13 cellular contexts compared by ENCODE assay signal in the genomic region with DNA sequence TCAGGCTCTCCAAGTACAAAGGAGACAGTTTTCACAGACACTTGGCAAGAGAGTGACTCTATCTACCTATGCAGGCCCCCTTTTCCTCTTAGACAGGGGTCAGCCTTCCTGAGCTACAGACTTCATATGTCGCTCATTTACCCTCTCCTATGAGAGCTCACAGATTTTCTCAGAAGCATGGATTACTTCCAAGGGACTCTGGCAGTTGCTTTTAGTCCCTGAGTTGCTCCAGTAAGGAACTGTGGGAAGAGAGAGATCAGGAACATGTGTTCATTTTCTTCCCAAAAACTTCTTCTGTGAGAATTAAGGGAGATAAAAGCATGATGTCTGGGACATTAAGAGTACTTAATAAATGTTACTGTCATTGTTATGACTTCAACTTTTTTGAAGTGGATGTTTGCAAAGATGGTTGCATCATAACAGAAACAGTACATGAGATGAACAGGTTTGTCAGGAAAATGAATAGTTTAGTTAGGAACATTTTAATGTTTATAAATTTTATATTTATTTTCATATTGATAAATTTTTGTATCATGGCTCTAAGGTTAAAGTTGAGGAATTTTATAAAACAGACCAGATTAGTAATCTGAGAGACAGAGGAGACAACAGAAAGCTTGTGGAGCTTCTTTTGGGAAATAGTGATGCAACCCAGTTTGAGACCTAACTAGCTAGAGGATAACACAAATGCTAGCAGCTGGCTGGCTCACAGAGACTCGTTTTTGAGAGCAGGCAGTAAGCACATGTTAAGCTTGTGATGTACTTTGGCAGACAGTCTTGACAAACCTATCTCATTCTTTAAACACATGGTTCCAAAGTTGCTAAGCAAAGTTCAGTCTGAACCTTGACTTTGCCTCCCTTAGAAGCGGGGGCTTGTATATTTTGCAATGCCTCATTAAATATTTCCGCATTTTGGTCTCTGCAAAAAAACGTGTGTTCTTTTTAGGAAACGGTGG. TPM values are rescaled to one million over a fixed set of nuclear protein-coding genes. Genes with fewer than 3 reads are reported as not detected.
DNase-seq lines count a peak whose midpoint lies in the region; ATAC-seq, FAIRE-seq and TF ChIP-seq lines count a peak whose summit lies in the region.
"Had no signal": no experiment of that assay in that cellular context is flagged by ENCODE, and none has a peak within 500 bp of the region (broad histone marks: within the 10 kb centered on the region; RNA-seq: fewer than 3 reads in every experiment).

No MANE protein-coding gene starts in this region.

- no peak overlapping the region for H3K23ac ChIP-seq in mesendoderm (ENCODE audit: low read length)

- no peaks in the 10 kb centered on the region for H3K27me3 ChIP-seq in mesendoderm (ENCODE audit: insufficient read depth, low read length, poor library complexity)
- no peaks in the 10 kb centered on the region for H3K27me3 ChIP-seq in uterus
- H3K27me3 ChIP-seq: neutrophil had no signal

- peak overlapping the region; percentile 3 for H3K18ac ChIP-seq in mesendoderm (ENCODE audit: low read length)

- H4K5ac ChIP-seq in mesendoderm (ENCODE audit: low read length), result no peak overlapping the region

- WGBS in mesendoderm (ENCODE audit: extremely low coverage, insufficient coverage, low lambda C conversion rate), result no CpG with 5 or more reads among the region's 6 CpGs

- H3K27ac ChIP-seq in mesendoderm (ENCODE audit: low read depth, low read length), result no peak overlapping the region
- peak overlapping the region; percentile 63 to 73 for H3K27ac ChIP-seq in uterus
- H3K27ac ChIP-seq: neutrophil had no signal

- no peak overlapping the region for H3K56ac ChIP-seq in mesendoderm (ENCODE audit: low read length)

- ATAC-seq in HG03280 (IDR thresholded peaks at IDR 0.05; ENCODE audit: unreplicated experiment), result no peak

- intact Hi-C loops in uterus (cut with DNase I; ENCODE audit: low total_unique reads), result no loop called here

- H2AK5ac ChIP-seq in mesendoderm (ENCODE audit: low read length), result no peak overlapping the region

- H3K4me2 ChIP-seq in mesendoderm (ENCODE audit: low read length), result no peak overlapping the region

- H3K4me3 ChIP-seq in mesendoderm (ENCODE audit: low read length) (no peak overlapping the region), uterus (no peak overlapping the region)

- POLR2A ChIA-PET in GM10248 (lab: Yijun Ruan, JAX), result interaction anchor here (0.6 kb wide), 2 partner anchors 22 to 1511 kb away, joined by 3 to 4 read pairs; a partner anchor contains a TSS

- H2BK5ac ChIP-seq in mesendoderm (ENCODE audit: low read length), result no peak overlapping the region

- FAIRE-seq in endometrium (lab: Jason Lieb, UNC), result peak; percentile 48

- H3K36me3 ChIP-seq in mesendoderm (ENCODE audit: control insufficient read depth, insufficient read depth, low read length), result no peaks in the 10 kb centered on the region
- no peaks in the 10 kb centered on the region for H3K36me3 ChIP-seq in uterus
- H3K36me3 ChIP-seq: neutrophil had no signal

- H2BK120ac ChIP-seq in mesendoderm (ENCODE audit: low read depth, low read length), result no peak overlapping the region

- no peak overlapping the region for H2BK15ac ChIP-seq in mesendoderm (replicated peaks; ENCODE audit: low read depth)

- TF ChIP-seq POLR2A in uterus (IDR thresholded peaks at IDR 0.05), result no peak

- DNase-seq in NCI-H510A treated with DMSO at 0.1 percent for 48 hours (lab: John Stamatoyannopoulos, UW), result peak; percentile 16
- DNase-seq in NCI-H510A (lab: John Stamatoyannopoulos, UW), result no peak
- DNase-seq in mesendoderm, result peak; percentile 57
- DNase-seq in uterus, result peak; percentile 63 to 70
- DNase-seq in DMS79 (lab: John Stamatoyannopoulos, UW), result no peak
- DNase-seq in GM10248 (ENCODE audit: extremely low spot score), result no peak
- DNase-seq: activated CD8-positive, alpha-beta memory T cell treated with anti-CD3 and anti-CD28 coated beads, Interleukin-2, amount 50 U/mL, for 48 hours; caudate nucleus; hypothalamus; NCI-H2029 treated with DMSO at 0.1 percent for 48 hours had no signal

- H3K79me1 ChIP-seq in mesendoderm (ENCODE audit: low read length), result no peaks in the 10 kb centered on the region

- no peak for TF ChIP-seq CTCF in uterus (IDR thresholded peaks at IDR 0.05)
- TF ChIP-seq CTCF in GM10248 (IDR thresholded peaks at IDR 0.05; ENCODE audit: control extremely low read depth, extremely low read depth, low read depth, missing control alignments), result no peak

- H3K79me2 ChIP-seq in mesendoderm (ENCODE audit: control insufficient read depth, insufficient read depth, low read length), result no peaks in the 10 kb centered on the region

- no peaks in the 10 kb centered on the region for H3K9me3 ChIP-seq in uterus
- H3K9me3 ChIP-seq: neutrophil had no signal

- CTCF ChIA-PET in GM10248 (lab: Yijun Ruan, JAX), result interaction anchor here (1.0 to 2.8 kb wide), 3 partner anchors 9 to 13 kb away, joined by 3 to 10 read pairs (median 3); no protein-coding TSS in a partner anchor

- H3K4me1 ChIP-seq in mesendoderm (ENCODE audit: control insufficient read depth, low read depth, low read length), result no peaks in the 10 kb centered on the region
- peaks cover 0 to 8% of the 10 kb centered on the region in 2 donors for H3K4me1 ChIP-seq in uterus

- H3K4ac ChIP-seq in mesendoderm (ENCODE audit: low read depth, low read length), result no peak overlapping the region

- no peak overlapping the region for H4K8ac ChIP-seq in mesendoderm (ENCODE audit: low read depth, low read length)

- no peak overlapping the region for H3K9ac ChIP-seq in mesendoderm (ENCODE audit: low read length)

RNA-seq across cellular contexts. Expression of a gene that starts 21.7 kb away (rescaled TPM):
- polyA plus RNA-seq in mesendoderm (2013, experiment 1 of 2), result 361 TPM
- polyA plus RNA-seq in mesendoderm (2013, experiment 2 of 2), result 376 TPM
- 100 to 1,000 TPM in 2 of 4 donors, 10 to 100 TPM in 2; 90.7 to 181 (median 106) TPM for total RNA-seq in uterus

Comparison
In these comparisons a context has a peak if more than half of its experiments do, and no peak if none do; other contexts are left out.
1. DNase-seq: peak in NCI-H510A treated with DMSO at 0.1 percent for 48 hours (single experiment), mesendoderm (single experiment) and uterus (2 of 2); none in NCI-H510A (single experiment), DMS79 (single experiment) and GM10248 (single experiment).